Comparison of ENCODE assay signal across 29 cellular contexts in genomic region chr3:56966509-56966908, GRCh38.
"Had no signal": no experiment of that assay in that cellular context is flagged by ENCODE, and none has a peak within 500 bp of the region (broad histone marks: within the 10 kb centered on the region; RNA-seq: fewer than 3 reads in every experiment).

No MANE protein-coding gene starts in this region.

- H3K9me3 Mint-ChIP-seq: central memory CD8-positive, alpha-beta T cell; effector memory CD8-positive, alpha-beta T cell; T-helper 2 cell treated with Interferon-gamma antibody and Interleukin-4, amounts not matched to agents 5 μg/mL and 100 μg/mL, for 36 hours had no signal

- DNase-seq: activated CD4-positive, alpha-beta T cell treated with anti-CD3 and anti-CD28 coated beads for 4 hours; activated CD4-positive, alpha-beta T cell treated with anti-CD3 and anti-CD28 coated beads, Interleukin-2, amount 50 U/mL, for 1 hour; activated CD4-positive, alpha-beta T cell treated with anti-CD3 and anti-CD28 coated beads, Interleukin-2, amount 50 U/mL, for 48 hours; activated CD4-positive, CD25-positive, alpha-beta regulatory T cell; activated CD4-positive, CD25-positive, alpha-beta regulatory T cell treated with anti-CD3 and anti-CD28 coated beads, Interleukin-2, amount 50 U/mL, for 72 hours; activated gamma-delta T cell; activated naive CD4-positive, alpha-beta T cell; activated naive CD4-positive, alpha-beta T cell treated with anti-CD3 and anti-CD28 coated beads, Interleukin-2, amount 50 U/mL, for 16 hours; activated T-cell treated with anti-CD3 and anti-CD28 coated beads, Interleukin-2, amount 50 U/mL, for 1 hour; activated T-cell treated with anti-CD3 and anti-CD28 coated beads, Interleukin-2, amount 50 U/mL, for 48 hours; amniotic stem cell; anterior cingulate cortex; brain microvascular endothelial cell; cortex of kidney; dermis blood vessel endothelial cell; effector CD4-positive, alpha-beta T cell; effector memory CD8-positive, alpha-beta T cell; erythroblast; foreskin keratinocyte; gastrocnemius medialis; glutamatergic neuron; heart left ventricle; hypothalamus; T-helper 1 cell; T-helper 17 cell; T1000 had no signal

- H3K27me3 Mint-ChIP-seq: central memory CD8-positive, alpha-beta T cell; effector memory CD8-positive, alpha-beta T cell; T-helper 17 cell had no signal

- H3K4me3 ChIP-seq: esophagus muscularis mucosa, gastrocnemius medialis, heart left ventricle had no signal

- H3K4me3 Mint-ChIP-seq: central memory CD8-positive, alpha-beta T cell; effector memory CD8-positive, alpha-beta T cell; T-helper 17 cell; T-helper 2 cell treated with Interferon-gamma antibody and Interleukin-4, amounts not matched to agents 5 μg/mL and 100 μg/mL, for 36 hours had no signal

- H3K27ac ChIP-seq: brain microvascular endothelial cell, esophagus muscularis mucosa, foreskin keratinocyte, gastrocnemius medialis, heart left ventricle had no signal

- H3K36me3 ChIP-seq: brain microvascular endothelial cell, esophagus muscularis mucosa, gastrocnemius medialis, heart left ventricle had no signal

- H3K4me1 ChIP-seq: esophagus muscularis mucosa, gastrocnemius medialis had no signal

- ATAC-seq: effector memory CD8-positive, alpha-beta T cell; foreskin keratinocyte; gastrocnemius medialis; heart left ventricle; T-helper 17 cell had no signal

- H3K27ac Mint-ChIP-seq: effector memory CD8-positive, alpha-beta T cell; T-helper 17 cell; T-helper 2 cell treated with Interferon-gamma antibody and Interleukin-4, amounts not matched to agents 5 μg/mL and 100 μg/mL, for 36 hours had no signal

- H3K4me1 Mint-ChIP-seq: central memory CD8-positive, alpha-beta T cell had no signal

- H3K9me3 ChIP-seq: esophagus muscularis mucosa, gastrocnemius medialis had no signal
